In the genomic region with DNA sequence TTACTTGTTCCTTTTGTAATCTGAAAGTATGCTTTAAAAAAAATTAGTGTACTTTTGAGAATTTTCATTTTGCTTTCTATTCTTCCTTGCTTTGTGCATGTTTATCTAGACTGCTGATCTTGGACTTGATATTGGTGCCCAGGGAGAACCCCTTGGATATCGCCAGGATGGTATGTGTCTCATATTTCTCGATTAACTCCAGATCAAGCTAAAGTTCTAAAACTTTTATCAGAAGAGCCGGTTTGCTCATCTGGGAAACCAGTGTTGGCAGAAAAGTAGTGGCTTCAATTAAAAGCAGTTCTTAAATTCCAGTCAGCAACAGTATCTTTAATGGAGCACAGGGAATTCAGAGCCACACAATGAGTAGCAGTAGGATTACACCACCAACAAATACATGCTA, we compare ENCODE assay signal across 16 cellular contexts.
"Had no signal": no experiment of that assay in that cellular context is flagged by ENCODE, and none has a peak within 500 bp of the region (broad histone marks: within the 10 kb centered on the region; RNA-seq: fewer than 3 reads in every experiment).

No MANE protein-coding gene starts in this region.

- H3K9me3 Mint-ChIP-seq: activated T-cell treated with anti-CD3 and anti-CD28 coated beads, Interleukin-2, amount 50 U/mL, for 4 hours; naive B cell had no signal

- H3K36me3 ChIP-seq: uterus had no signal

- H3K9me3 ChIP-seq: neutrophil, tibial artery, uterus had no signal

- H3K4me1 ChIP-seq: uterus had no signal

- DNase-seq: activated CD4-positive, alpha-beta T cell treated with anti-CD3 and anti-CD28 coated beads, Interleukin-2, amount 50 U/mL, for 48 hours; activated CD4-positive, CD25-positive, alpha-beta regulatory T cell treated with anti-CD3 and anti-CD28 coated beads, Interleukin-2, amount 50 U/mL, for 72 hours; activated gamma-delta T cell; activated T-cell treated with anti-CD3 and anti-CD28 coated beads, Interleukin-2, amount 50 U/mL, for 4 hours; foreskin fibroblast; hippocampal formation; naive B cell; right cardiac atrium; small intestine; T1000; tibial artery; uterus had no signal

- H3K4me3 Mint-ChIP-seq: activated T-cell treated with anti-CD3 and anti-CD28 coated beads, Interleukin-2, amount 50 U/mL, for 4 hours; naive B cell had no signal

- H3K4me3 ChIP-seq: cardiac muscle cell, SK-N-MC, tibial artery, uterus had no signal

- H3K27me3 Mint-ChIP-seq: naive B cell had no signal

- H3K27ac ChIP-seq: neutrophil, SK-N-MC, tibial artery, uterus had no signal

- ATAC-seq: activated T-cell treated with anti-CD3 and anti-CD28 coated beads, Interleukin-2, amount 50 U/mL, for 4 hours; left lobe of liver had no signal

- H3K27me3 ChIP-seq: cardiac muscle cell, neutrophil, tibial artery, uterus had no signal
